ENCODE assay signal across 15 cellular contexts in genomic region chr7:39357648-39358047, GRCh38.
DNase-seq lines count a peak whose midpoint lies in the region; ATAC-seq and TF ChIP-seq lines count a peak whose summit lies in the region.
"Had no signal": no experiment of that assay in that cellular context is flagged by ENCODE, and none has a peak within 500 bp of the region (broad histone marks: within the 10 kb centered on the region; RNA-seq: fewer than 3 reads in every experiment).

No MANE protein-coding gene starts in this region.

- H3K36me3 Mint-ChIP-seq in T-cell = no peaks in the 10 kb centered on the region
- no peaks in the 10 kb centered on the region for H3K36me3 Mint-ChIP-seq in natural killer cell treated with Interleukin-12 subunit alpha and Interleukin-12 subunit beta and Interleukin-15 and Interleukin-18, amount 100 ng/mL, for 72 hours

- no peaks in the 10 kb centered on the region for H3K36me3 ChIP-seq in NT2/D1 (ENCODE audit: insufficient read depth, insufficient read length, low read length)

- H3K4me1 ChIP-seq in NT2/D1 (ENCODE audit: insufficient read depth, insufficient read length) = peaks cover 3% of the 10 kb centered on the region
- H3K4me1 ChIP-seq: body of pancreas had no signal

- peaks cover 0 to 8% of the 10 kb centered on the region in 2 donors for H3K27me3 Mint-ChIP-seq in T-cell
- peaks cover 5 to 10% of the 10 kb centered on the region in 2 donors for H3K27me3 Mint-ChIP-seq in natural killer cell treated with Interleukin-12 subunit alpha and Interleukin-12 subunit beta and Interleukin-15 and Interleukin-18, amount 100 ng/mL, for 72 hours

- no peak overlapping the region for H3K4me3 ChIP-seq in NT2/D1 (ENCODE audit: insufficient read length, low read depth)
- no peak overlapping the region for H3K4me3 ChIP-seq in fibroblast of pulmonary artery (replicated peaks; ENCODE audit: low read depth, low read length)
- H3K4me3 ChIP-seq: body of pancreas, skin epidermis had no signal

- H3K27me3 ChIP-seq in NT2/D1 (ENCODE audit: insufficient read depth, insufficient read length) = no peaks in the 10 kb centered on the region
- H3K27me3 ChIP-seq: body of pancreas had no signal

- no peak overlapping the region for H3K9ac ChIP-seq in NT2/D1 (ENCODE audit: insufficient read length, low read depth)

- CTCF ChIA-PET in T-cell (lab: Charles Lee) = no interaction called here

- no peak overlapping the region for H3K4me3 Mint-ChIP-seq in T-cell
- no peak overlapping the region for H3K4me3 Mint-ChIP-seq in natural killer cell treated with Interleukin-12 subunit alpha and Interleukin-12 subunit beta and Interleukin-15 and Interleukin-18, amount 100 ng/mL, for 72 hours

- in situ Hi-C loops in ACHN (cut with HindIII; ENCODE audit: low pct_ligation_motif_present, low pct_unique_long_range_greater_than_20kb, low sequenced_read_pairs) = no loop called here

- H3K27ac Mint-ChIP-seq in T-cell = no peak overlapping the region
- H3K27ac Mint-ChIP-seq in natural killer cell treated with Interleukin-12 subunit alpha and Interleukin-12 subunit beta and Interleukin-15 and Interleukin-18, amount 100 ng/mL, for 72 hours = no peak overlapping the region

- peak; percentile 32 for TF ChIP-seq CTCF in fibroblast of pulmonary artery (IDR thresholded peaks at IDR 0.05; ENCODE audit: low read length, missing control alignments)

- ATAC-seq in T-cell (replicated peaks in 1 of 4) (no peak), HG03432 (IDR thresholded peaks at IDR 0.05; ENCODE audit: unreplicated experiment) (no peak)
- ATAC-seq in natural killer cell treated with Interleukin-12 subunit alpha and Interleukin-12 subunit beta and Interleukin-15 and Interleukin-18, amount 100 ng/mL, for 72 hours = no peak
- ATAC-seq: body of pancreas had no signal

- peaks cover 10 to 16% (median 14%) of the 10 kb centered on the region in 3 donors for H3K4me1 Mint-ChIP-seq in T-cell
- peaks cover 5 to 8% of the 10 kb centered on the region in 2 donors for H3K4me1 Mint-ChIP-seq in natural killer cell treated with Interleukin-12 subunit alpha and Interleukin-12 subunit beta and Interleukin-15 and Interleukin-18, amount 100 ng/mL, for 72 hours (ENCODE audit: low read depth in 2 of 2)

- H3K9me3 ChIP-seq in NT2/D1 (ENCODE audit: insufficient read depth, low read length) = no peaks in the 10 kb centered on the region
- H3K9me3 ChIP-seq: body of pancreas had no signal

- DNase-seq in ACHN (peak; percentile 29), ELF-1 (ENCODE audit: low read depth, low spot score) (peak; percentile 42), NT2/D1 (ENCODE audit: low read depth, low spot score) (peak; percentile 52), fibroblast of pulmonary artery (ENCODE audit: low read depth) (no peak), T-cell (no peak), SKM-1 treated with dmso at 0.1 percent for 144 hours (lab: John Stamatoyannopoulos, UW; ENCODE audit: unreplicated experiment) (no peak)
- no peak for DNase-seq in natural killer cell treated with Interleukin-12 subunit alpha and Interleukin-12 subunit beta and Interleukin-15 and Interleukin-18, amount 100 ng/mL, for 72 hours (ENCODE audit: low spot score)
- DNase-seq: activated CD8-positive, alpha-beta memory T cell treated with anti-CD3 and anti-CD28 coated beads, Interleukin-2, amount 50 U/mL, for 4 hours; body of pancreas; DMS79 treated with DMSO at 0.1 percent for 48 hours; midbrain; NCI-H2081; SW 1271 had no signal

- POLR2A ChIA-PET in T-cell (lab: Charles Lee) = no interaction called here

- no peaks in the 10 kb centered on the region for H3K9me3 Mint-ChIP-seq in T-cell
- no peaks in the 10 kb centered on the region for H3K9me3 Mint-ChIP-seq in natural killer cell treated with Interleukin-12 subunit alpha and Interleukin-12 subunit beta and Interleukin-15 and Interleukin-18, amount 100 ng/mL, for 72 hours

Comparison
In these comparisons a context has a peak if more than half of its experiments do, and no peak if none do; other contexts are left out.
1. DNase-seq: peak in ACHN (single experiment), ELF-1 (single experiment) and NT2/D1 (single experiment); none in fibroblast of pulmonary artery (single experiment), T-cell (0 of 34), SKM-1 treated with dmso at 0.1 percent for 144 hours (single experiment) and natural killer cell treated with Interleukin-12 subunit alpha and Interleukin-12 subunit beta and Interleukin-15 and Interleukin-18, amount 100 ng/mL, for 72 hours (single experiment).